ENCODE assay signal across 20 cellular contexts in the genomic region with DNA sequence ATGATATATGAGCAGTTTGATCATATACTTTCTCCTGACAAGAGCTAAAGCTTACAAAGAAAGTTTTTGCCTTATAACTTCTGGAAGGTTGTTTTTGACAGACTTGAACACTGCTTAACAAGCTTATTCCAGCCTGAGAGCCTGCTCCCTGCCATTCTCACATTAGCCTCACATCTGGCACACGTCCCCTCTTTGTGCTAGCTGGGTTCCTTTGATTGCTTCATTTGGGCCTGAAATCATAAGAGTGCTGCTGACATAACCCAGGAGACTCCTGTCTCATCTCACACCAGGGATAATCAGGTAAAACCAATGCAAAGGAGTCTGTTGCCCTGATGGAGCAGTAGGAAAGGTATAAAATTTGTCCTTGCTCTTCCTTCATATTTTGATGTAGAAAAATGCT.
"Had no signal": no experiment of that assay in that cellular context is flagged by ENCODE, and none has a peak within 500 bp of the region (broad histone marks: within the 10 kb centered on the region; RNA-seq: fewer than 3 reads in every experiment).

No MANE protein-coding gene starts in this region.

- H2AFZ ChIP-seq: hepatocyte had no signal

- H3K27ac ChIP-seq: brain microvascular endothelial cell, dorsolateral prefrontal cortex, epithelial cell of prostate, foreskin keratinocyte, hepatocyte, pancreas, sigmoid colon, upper lobe of right lung had no signal

- DNase-seq: activated CD4-positive, alpha-beta T cell treated with anti-CD3 and anti-CD28 coated beads, Interleukin-2, amount 50 U/mL, for 1 hour; activated CD4-positive, CD25-positive, alpha-beta regulatory T cell treated with anti-CD3 and anti-CD28 coated beads, Interleukin-2, amount 50 U/mL, for 72 hours; activated CD8-positive, alpha-beta memory T cell treated with anti-CD3 and anti-CD28 coated beads, Interleukin-2, amount 50 U/mL, for 4 hours; activated naive CD4-positive, alpha-beta T cell treated with anti-CD3 and anti-CD28 coated beads, Interleukin-2, amount 10 ng/mL, durations not matched to agents 7 days and 5 days; activated naive CD8-positive, alpha-beta T cell treated with anti-CD3 and anti-CD28 coated beads, Interleukin-2, amount 50 U/mL, for 24 hours; activated T-cell treated with anti-CD3 and anti-CD28 coated beads, Interleukin-2, amount 50 U/mL, for 4 hours; aorta; brain microvascular endothelial cell; central memory CD4-positive, alpha-beta T cell; dorsolateral prefrontal cortex; endodermal cell; foreskin keratinocyte; pancreas; sigmoid colon; stimulated activated CD4-positive, alpha-beta T cell treated with anti-CD3 and anti-CD28 coated beads, Interleukin-4, amount 100 ng/mL, for 24 hours; upper lobe of right lung had no signal

- ATAC-seq: activated naive CD8-positive, alpha-beta T cell treated with anti-CD3 and anti-CD28 coated beads, Interleukin-2, amount 50 U/mL, for 24 hours; activated T-cell treated with anti-CD3 and anti-CD28 coated beads, Interleukin-2, amount 50 U/mL, for 4 hours; foreskin keratinocyte; pancreas; stimulated activated effector memory CD8-positive, alpha-beta T cell treated with anti-CD3 and anti-CD28 coated beads, Interleukin-12 subunit alpha, Interleukin-12 subunit beta, amount 100 ng/mL, for 72 hours; upper lobe of right lung had no signal

- H3K4me2 ChIP-seq: hepatocyte had no signal

- H3K4me1 ChIP-seq: foreskin keratinocyte, pancreas, sigmoid colon, upper lobe of right lung had no signal

- H3K9me3 ChIP-seq: pancreas, sigmoid colon, upper lobe of right lung had no signal

- H3K27me3 ChIP-seq: brain microvascular endothelial cell, dorsolateral prefrontal cortex, foreskin keratinocyte, hepatocyte, pancreas, sigmoid colon, upper lobe of right lung had no signal

- H3K4me3 ChIP-seq: dorsolateral prefrontal cortex, hepatocyte, lung, pancreas, sigmoid colon, upper lobe of right lung had no signal

- H3K79me2 ChIP-seq: hepatocyte had no signal

- H3K36me3 ChIP-seq: brain microvascular endothelial cell, pancreas, sigmoid colon, upper lobe of right lung had no signal
